ENCODE assay signal across 1 cellular context in the genomic region with DNA sequence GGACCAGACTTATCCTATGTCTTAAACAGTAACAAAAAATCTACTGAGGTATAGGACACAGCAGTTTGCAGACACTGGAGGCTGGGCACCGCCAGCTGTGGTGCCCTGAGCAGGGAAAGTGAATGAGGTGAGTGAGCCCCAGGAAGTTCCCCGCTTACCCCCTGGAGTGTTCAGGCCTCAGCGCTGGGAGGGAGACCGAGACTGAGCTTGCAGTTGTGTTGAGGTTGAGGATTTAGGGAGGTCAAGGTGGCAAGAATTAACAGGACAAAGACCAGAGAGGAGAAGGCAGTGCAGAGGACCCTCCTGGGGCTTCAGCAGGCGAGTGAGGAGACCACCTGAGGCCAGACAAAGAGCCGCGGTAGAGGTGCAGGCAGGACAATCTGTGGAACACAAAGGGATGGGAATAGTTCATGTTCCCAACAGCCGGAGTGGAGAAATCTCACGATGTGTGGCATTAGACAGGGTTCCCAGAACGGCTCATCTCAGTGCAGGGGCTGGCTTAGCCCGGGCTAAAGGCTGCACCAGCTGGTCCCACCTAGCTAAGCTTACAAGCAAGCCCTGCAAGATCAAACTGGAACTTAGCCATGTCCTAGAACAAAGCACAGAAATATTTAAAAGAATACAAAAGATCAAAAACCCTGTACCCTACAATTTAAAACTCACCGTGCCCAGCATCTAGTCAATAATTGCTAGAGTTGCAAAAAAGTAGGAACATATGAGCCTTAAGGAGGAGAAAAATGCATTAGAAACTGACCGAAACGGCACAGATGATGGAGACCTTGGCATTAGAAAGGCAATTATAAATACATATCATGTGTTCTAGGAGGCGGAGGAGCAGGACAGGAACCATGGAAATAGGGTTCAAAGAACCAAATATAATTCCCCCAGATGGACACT.
TF ChIP-seq lines count a peak whose summit lies in the region.

No MANE protein-coding gene starts in this region.

TF ChIP-seq in A549, 52 proteins besides CTCF, POLR2A, EP300 and RAD21:
- TF ChIP-seq, protein P1, sequence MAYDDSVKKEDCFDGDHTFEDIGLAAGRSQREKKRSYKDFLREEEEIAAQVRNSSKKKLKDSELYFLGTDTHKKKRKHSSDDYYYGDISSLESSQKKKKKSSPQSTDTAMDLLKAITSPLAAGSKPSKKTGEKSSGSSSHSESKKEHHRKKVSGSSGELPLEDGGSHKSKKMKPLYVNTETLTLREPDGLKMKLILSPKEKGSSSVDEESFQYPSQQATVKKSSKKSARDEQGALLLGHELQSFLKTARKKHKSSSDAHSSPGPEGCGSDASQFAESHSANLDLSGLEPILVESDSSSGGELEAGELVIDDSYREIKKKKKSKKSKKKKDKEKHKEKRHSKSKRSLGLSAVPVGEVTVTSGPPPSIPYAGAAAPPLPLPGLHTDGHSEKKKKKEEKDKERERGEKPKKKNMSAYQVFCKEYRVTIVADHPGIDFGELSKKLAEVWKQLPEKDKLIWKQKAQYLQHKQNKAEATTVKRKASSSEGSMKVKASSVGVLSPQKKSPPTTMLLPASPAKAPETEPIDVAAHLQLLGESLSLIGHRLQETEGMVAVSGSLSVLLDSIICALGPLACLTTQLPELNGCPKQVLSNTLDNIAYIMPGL (CRISPR knock-in tag; IDR thresholded peaks at IDR 0.05; ENCODE audit: borderline replicate concordance) = no peak
- TF ChIP-seq SREBF2 (IDR thresholded peaks at IDR 0.05) = no peak
- peak; percentile 38 for TF ChIP-seq MAFK (IDR thresholded peaks at IDR 0.05; ENCODE audit: partially characterized antibody)
